In genomic region chr5:140358738-140359310, GRCh38 we compare ENCODE assay signal across 10 cellular contexts. TPM values are rescaled to one million over a fixed set of nuclear protein-coding genes. Genes with fewer than 3 reads are reported as not detected.
DNase-seq lines count a peak whose midpoint lies in the region; FAIRE-seq and TF ChIP-seq lines count a peak whose summit lies in the region.
"Had no signal": no experiment of that assay in that cellular context is flagged by ENCODE, and none has a peak within 500 bp of the region (broad histone marks: within the 10 kb centered on the region; RNA-seq: fewer than 3 reads in every experiment).

No MANE protein-coding gene starts in this region.

- H3K9me3 ChIP-seq in adipocyte (ENCODE audit: control insufficient read depth, low read length) (no peaks in the 10 kb centered on the region), esophagus muscularis mucosa (no peaks in the 10 kb centered on the region)

- no peak for TF ChIP-seq EP300 in esophagus muscularis mucosa (IDR thresholded peaks at IDR 0.05)

- H3K4me3 Mint-ChIP-seq in activated CD4-positive, alpha-beta T cell treated with anti-CD3 and anti-CD28 coated beads, Interleukin-2, amount 10 ng/mL, durations not matched to agents 24 days and 14 days = no peak overlapping the region
- H3K4me3 Mint-ChIP-seq: immature natural killer cell had no signal

- H3K36me3 Mint-ChIP-seq in activated CD4-positive, alpha-beta T cell treated with anti-CD3 and anti-CD28 coated beads, Interleukin-2, amount 10 ng/mL, durations not matched to agents 24 days and 14 days (ENCODE audit: low read depth) = no peaks in the 10 kb centered on the region
- H3K36me3 Mint-ChIP-seq: immature natural killer cell had no signal

- no peaks in the 10 kb centered on the region for H3K36me3 ChIP-seq in adipocyte (ENCODE audit: control insufficient read depth, insufficient read depth, low read length, severe bottlenecking)
- H3K36me3 ChIP-seq in esophagus muscularis mucosa = no peaks in the 10 kb centered on the region

- peaks cover 27% of the 10 kb centered on the region for H3K4me1 Mint-ChIP-seq in activated CD4-positive, alpha-beta T cell treated with anti-CD3 and anti-CD28 coated beads, Interleukin-2, amount 10 ng/mL, durations not matched to agents 24 days and 14 days

- H3K27ac Mint-ChIP-seq in activated CD4-positive, alpha-beta T cell treated with anti-CD3 and anti-CD28 coated beads, Interleukin-2, amount 10 ng/mL, durations not matched to agents 24 days and 14 days = no peak overlapping the region
- H3K27ac Mint-ChIP-seq: immature natural killer cell had no signal

- TF ChIP-seq POLR2A in esophagus muscularis mucosa (IDR thresholded peaks at IDR 0.05; ENCODE audit: low read depth) = no peak

- peaks cover 5% of the 10 kb centered on the region for H3K27me3 Mint-ChIP-seq in activated CD4-positive, alpha-beta T cell treated with anti-CD3 and anti-CD28 coated beads, Interleukin-2, amount 10 ng/mL, durations not matched to agents 24 days and 14 days

- H3K9ac ChIP-seq in adipocyte (ENCODE audit: low read length) = no peak overlapping the region

- intact Hi-C loops in activated CD4-positive, alpha-beta T cell treated with anti-CD3 and anti-CD28 coated beads, Interleukin-2, amount 10 ng/mL, durations not matched to agents 24 days and 14 days (cut with micrococcal nuclease) = loop anchor here (10.0 kb wide), 1 partner anchor 284 kb away; no protein-coding TSS in a partner anchor
- intact Hi-C loops in esophagus muscularis mucosa (cut with DNase I) = loop anchor here (10.0 kb wide), 1 partner anchor 184 kb away; the partner anchor contains the start of gene CYSTM1

- H3K4me1 ChIP-seq in adipocyte (ENCODE audit: control insufficient read depth, insufficient read depth, low read length) (peaks cover 4% of the 10 kb centered on the region), esophagus muscularis mucosa (peaks cover 10 to 19% (median 17%) of the 10 kb centered on the region in 4 donors)

- DNase-seq in CD1c-positive myeloid dendritic cell (ENCODE audit: extremely low spot score) (peak; percentile 12), HTR-8/SVneo (ENCODE audit: insufficient read length, low spot score) (peak; percentile 53), adipocyte (ENCODE audit: low read depth) (peak; percentile 68), left kidney (ENCODE audit: low read depth, low spot score) (peak; percentile 57), esophagus muscularis mucosa (ENCODE audit: extremely low spot score) (no peak), GM19238 (ENCODE audit: insufficient read length, low spot score) (no peak)
- no peak for DNase-seq in activated CD4-positive, alpha-beta T cell treated with anti-CD3 and anti-CD28 coated beads, Interleukin-2, amount 10 ng/mL, durations not matched to agents 24 days and 14 days
- no peak for DNase-seq in activated naive CD4-positive, alpha-beta T cell (lab: John Stamatoyannopoulos, UW)
- DNase-seq: immature natural killer cell, KBM-7 had no signal

- no peak overlapping the region for H3K27ac ChIP-seq in esophagus muscularis mucosa (replicated peaks in 1 of 4)

- FAIRE-seq in HTR-8/SVneo (lab: Jason Lieb, UNC) = no peak

- H3K4me3 ChIP-seq in adipocyte (ENCODE audit: low read length) (no peak overlapping the region), esophagus muscularis mucosa (no peak overlapping the region)

- H3K27me3 ChIP-seq in adipocyte (replicated peaks; ENCODE audit: control insufficient read depth, insufficient read depth, low read length) = no peaks in the 10 kb centered on the region
- no peaks in the 10 kb centered on the region for H3K27me3 ChIP-seq in esophagus muscularis mucosa

- peak in 1 of 3 experiments; percentile 23 for TF ChIP-seq CTCF in esophagus muscularis mucosa (IDR thresholded peaks at IDR 0.05)

- no peaks in the 10 kb centered on the region for H3K9me3 Mint-ChIP-seq in activated CD4-positive, alpha-beta T cell treated with anti-CD3 and anti-CD28 coated beads, Interleukin-2, amount 10 ng/mL, durations not matched to agents 24 days and 14 days
- H3K9me3 Mint-ChIP-seq: immature natural killer cell had no signal

- 72% methylated on average over 4 of the region's 4 CpGs for WGBS in esophagus muscularis mucosa

RNA-seq across cellular contexts. Expression of gene SLC4A9, which starts 1.2 kb away (rescaled TPM):
- total RNA-seq in activated CD4-positive, alpha-beta T cell treated with anti-CD3 and anti-CD28 coated beads, Interleukin-2, amount 10 ng/mL, durations not matched to agents 24 days and 14 days = not detected in 2 replicates
- total RNA-seq in esophagus muscularis mucosa = not detected

RNA-seq across cellular contexts. Expression of gene HBEGF, which starts 12.4 kb away (rescaled TPM):
- total RNA-seq in activated CD4-positive, alpha-beta T cell treated with anti-CD3 and anti-CD28 coated beads, Interleukin-2, amount 10 ng/mL, durations not matched to agents 24 days and 14 days = 21.9 and 22.5 TPM in 2 replicates
- 10 to 100 TPM in 1 of 4 donors, 1 to 10 TPM in 3; 6.6 to 20.0 (median 8.2) TPM for total RNA-seq in esophagus muscularis mucosa

RNA-seq across cellular contexts. Expression of gene ANKHD1, which starts 42.8 kb away (rescaled TPM):
- total RNA-seq in activated CD4-positive, alpha-beta T cell treated with anti-CD3 and anti-CD28 coated beads, Interleukin-2, amount 10 ng/mL, durations not matched to agents 24 days and 14 days = 118 and 121 TPM in 2 replicates
- total RNA-seq in esophagus muscularis mucosa = 10 to 100 TPM; 58.3 to 94.3 (median 62.2) TPM

RNA-seq across cellular contexts. Expression of gene PFDN1, which starts 55.9 kb away (rescaled TPM):
- 51.5 and 57.9 TPM in 2 replicates for total RNA-seq in activated CD4-positive, alpha-beta T cell treated with anti-CD3 and anti-CD28 coated beads, Interleukin-2, amount 10 ng/mL, durations not matched to agents 24 days and 14 days
- total RNA-seq in esophagus muscularis mucosa = 100 to 1,000 TPM in 2 of 4 donors, 10 to 100 TPM in 2; 84.8 to 126 (median 101) TPM

Comparison
In these comparisons a context has a peak if more than half of its experiments do, and no peak if none do; other contexts are left out.
1. DNase-seq: peak in CD1c-positive myeloid dendritic cell (single experiment), HTR-8/SVneo (single experiment), adipocyte (single experiment) and left kidney (single experiment); none in activated CD4-positive, alpha-beta T cell treated with anti-CD3 and anti-CD28 coated beads, Interleukin-2, amount 10 ng/mL, durations not matched to agents 24 days and 14 days (single experiment), esophagus muscularis mucosa (single experiment), activated naive CD4-positive, alpha-beta T cell (0 of 4) and GM19238 (single experiment).